In genomic region chr11:43567396-43567975, GRCh38 we compare ENCODE assay signal across 8 cellular contexts.
DNase-seq lines count a peak whose midpoint lies in the region; ATAC-seq and TF ChIP-seq lines count a peak whose summit lies in the region.

No MANE protein-coding gene starts in this region.

- CTCF ChIA-PET in Calu3 (lab: Charles Lee) = interaction anchor here (0.7 to 1.0 kb wide), 3 partner anchors 10 to 113 kb away, joined by 3 to 8 read pairs (median 6); partner anchors contain the start of gene HSD17B12

- peak; percentile 74 for ATAC-seq in GM21529 (IDR thresholded peaks at IDR 0.05; ENCODE audit: unreplicated experiment)
- peak; percentile 56 to 62 for ATAC-seq in stimulated activated naive B cell treated with anti-CD40 and anti-IgM and Interleukin-4, amounts not matched to agents 10 μg/mL and 1 μg/mL and 100 μg/mL, for 72 hours (replicated peaks)
- no peak for ATAC-seq in HG03135 (IDR thresholded peaks at IDR 0.05; ENCODE audit: unreplicated experiment)
- no peak for ATAC-seq in GM19467 (IDR thresholded peaks at IDR 0.05; ENCODE audit: unreplicated experiment)

- BruUV-seq in Calu3 (replicated peaks; lab: Mats Ljungman, UMichigan) = no TSS peak

- no peak overlapping the region for H3K27ac Mint-ChIP-seq in Calu3 (ENCODE audit: unreplicated experiment)
- no peak overlapping the region for H3K27ac Mint-ChIP-seq in stimulated activated naive B cell treated with anti-CD40 and anti-IgM and Interleukin-4, amounts not matched to agents 10 μg/mL and 1 μg/mL and 100 μg/mL, for 72 hours

- no peak for TF ChIP-seq POLR2A in NB4 (IDR thresholded peaks at IDR 0.05; ENCODE audit: extremely low read depth, insufficient read length)

- H3K4me1 Mint-ChIP-seq in Calu3 (ENCODE audit: low read depth, unreplicated experiment) = no peaks in the 10 kb centered on the region
- no peaks in the 10 kb centered on the region for H3K4me1 Mint-ChIP-seq in stimulated activated naive B cell treated with anti-CD40 and anti-IgM and Interleukin-4, amounts not matched to agents 10 μg/mL and 1 μg/mL and 100 μg/mL, for 72 hours

- no peaks in the 10 kb centered on the region for H3K9me3 Mint-ChIP-seq in Calu3 (ENCODE audit: low read depth, unreplicated experiment)
- H3K9me3 Mint-ChIP-seq in stimulated activated naive B cell treated with anti-CD40 and anti-IgM and Interleukin-4, amounts not matched to agents 10 μg/mL and 1 μg/mL and 100 μg/mL, for 72 hours = no peaks in the 10 kb centered on the region

- no peaks in the 10 kb centered on the region for H3K36me3 Mint-ChIP-seq in Calu3 (ENCODE audit: insufficient read depth, unreplicated experiment)
- H3K36me3 Mint-ChIP-seq in stimulated activated naive B cell treated with anti-CD40 and anti-IgM and Interleukin-4, amounts not matched to agents 10 μg/mL and 1 μg/mL and 100 μg/mL, for 72 hours = no peaks in the 10 kb centered on the region

- H3K4me3 ChIP-seq in NB4 (ENCODE audit: low read depth, low read length) = no peak overlapping the region

- peaks cover 85% of the 10 kb centered on the region for H3K27me3 Mint-ChIP-seq in Calu3 (ENCODE audit: unreplicated experiment)
- H3K27me3 Mint-ChIP-seq in stimulated activated naive B cell treated with anti-CD40 and anti-IgM and Interleukin-4, amounts not matched to agents 10 μg/mL and 1 μg/mL and 100 μg/mL, for 72 hours = peaks cover 40 to 82% of the 10 kb centered on the region in 2 donors

- TF ChIP-seq CTCF in Calu3 (IDR thresholded peaks at IDR 0.05; ENCODE audit: unreplicated experiment) = peak; percentile 65
- TF ChIP-seq CTCF in NB4 (IDR thresholded peaks at IDR 0.05; ENCODE audit: low read depth, low read length) = peak; percentile 73

- H3K4me3 Mint-ChIP-seq in Calu3 (ENCODE audit: low read depth, unreplicated experiment) = no peak overlapping the region
- no peak overlapping the region for H3K4me3 Mint-ChIP-seq in stimulated activated naive B cell treated with anti-CD40 and anti-IgM and Interleukin-4, amounts not matched to agents 10 μg/mL and 1 μg/mL and 100 μg/mL, for 72 hours

- DNase-seq in Calu3 (no peak), NB4 (ENCODE audit: low read depth) (peak; percentile 55), SKM-1 treated with dmso at 0.1 percent for 144 hours (lab: John Stamatoyannopoulos, UW; ENCODE audit: unreplicated experiment) (peak; percentile 26), glomerular endothelial cell (ENCODE audit: extremely low read depth, low read depth, low spot score) (peak; percentile 45)
- DNase-seq in stimulated activated naive B cell treated with anti-CD40 and anti-IgM and Interleukin-4, amounts not matched to agents 10 μg/mL and 1 μg/mL and 100 μg/mL, for 72 hours = no peak

- intact Hi-C loops in Calu3 (cut with micrococcal nuclease; ENCODE audit: unreplicated experiment) = loop anchor here (1.0 to 5.0 kb wide), 2 partner anchors 63 to 285 kb away; no protein-coding TSS in a partner anchor

Comparison
In these comparisons a context has a peak if more than half of its experiments do, and no peak if none do; other contexts are left out.
1. DNase-seq: peak in NB4 (single experiment), SKM-1 treated with dmso at 0.1 percent for 144 hours (single experiment) and glomerular endothelial cell (single experiment); none in Calu3 (single experiment) and stimulated activated naive B cell treated with anti-CD40 and anti-IgM and Interleukin-4, amounts not matched to agents 10 μg/mL and 1 μg/mL and 100 μg/mL, for 72 hours (single experiment).
2. ATAC-seq: peak in GM21529 (single experiment) and stimulated activated naive B cell treated with anti-CD40 and anti-IgM and Interleukin-4, amounts not matched to agents 10 μg/mL and 1 μg/mL and 100 μg/mL, for 72 hours (2 of 2); none in HG03135 (single experiment) and GM19467 (single experiment).